ENCODE assay signal across 8 cellular contexts in genomic region chr1:174023438-174023837, GRCh38. TPM values are rescaled to one million over a fixed set of nuclear protein-coding genes. Genes with fewer than 3 reads are reported as not detected.
DNase-seq lines count a peak whose midpoint lies in the region; ATAC-seq and TF ChIP-seq lines count a peak whose summit lies in the region.

No MANE protein-coding gene starts in this region.

- no peak overlapping the region for H3K27ac Mint-ChIP-seq in MCF 10A (ENCODE audit: low read depth, unreplicated experiment)
- peak overlapping the region; percentile 99 for H3K27ac Mint-ChIP-seq in type B pancreatic cell

- intact Hi-C loops in MCF 10A (cut with micrococcal nuclease): loop anchor here (2.0 to 5.0 kb wide), 3 partner anchors 51 to 194 kb away; no protein-coding TSS in a partner anchor

- ATAC-seq in GM18861 (IDR thresholded peaks at IDR 0.05; ENCODE audit: unreplicated experiment): no peak

- POLR2A ChIA-PET in MCF 10A (lab: Yijun Ruan, JAX): interaction anchor here (0.6 to 3.7 kb wide), 7 partner anchors 9 to 1155 kb away, joined by 3 to 37 read pairs (median 3); partner anchors contain the start of genes GAS5, RABGAP1L and ZBTB37

- peak overlapping the region; percentile 91 for H3K27ac ChIP-seq in layer of hippocampus (ENCODE audit: low read depth, low read length)

- H3K4me1 Mint-ChIP-seq in MCF 10A (ENCODE audit: insufficient read depth, unreplicated experiment) (peaks cover 33% of the 10 kb centered on the region), type B pancreatic cell (ENCODE audit: unreplicated experiment) (peaks cover 21% of the 10 kb centered on the region)

- BruUV-seq in MCF 10A (replicated peaks; lab: Mats Ljungman, UMichigan): no TSS peak

- H3K27me3 ChIP-seq in layer of hippocampus (ENCODE audit: control insufficient read depth, insufficient read depth, low read length): no peaks in the 10 kb centered on the region

- H3K36me3 Mint-ChIP-seq in MCF 10A (ENCODE audit: insufficient read depth, unreplicated experiment) (peaks cover 16% of the 10 kb centered on the region), type B pancreatic cell (peaks cover 4% of the 10 kb centered on the region)

- no peak for TF ChIP-seq CTCF in MCF 10A (IDR thresholded peaks at IDR 0.05; ENCODE audit: unreplicated experiment)
- TF ChIP-seq CTCF in type B pancreatic cell (conservative IDR thresholded peaks at IDR 0.05): no peak

- CTCF ChIA-PET in MCF 10A (lab: Yijun Ruan, JAX): interaction anchor here (0.5 to 0.8 kb wide), 3 partner anchors 51 to 620 kb away, joined by 3 read pairs; no protein-coding TSS in a partner anchor

- peak overlapping the region; percentile 13 for H3K4me3 Mint-ChIP-seq in MCF 10A (ENCODE audit: unreplicated experiment)
- peak overlapping the region; percentile 98 for H3K4me3 Mint-ChIP-seq in type B pancreatic cell

- H3K9me3 Mint-ChIP-seq in MCF 10A (ENCODE audit: unreplicated experiment) (no peaks in the 10 kb centered on the region), type B pancreatic cell (no peaks in the 10 kb centered on the region)

- peak; percentile 35 for DNase-seq in DMS79 treated with DMSO at 0.1 percent for 48 hours (lab: John Stamatoyannopoulos, UW)
- DNase-seq in DMS79 (lab: John Stamatoyannopoulos, UW): no peak
- DNase-seq in NCI-H69 (lab: John Stamatoyannopoulos, UW): peak; percentile 52
- DNase-seq in MCF 10A (ENCODE audit: unreplicated experiment): no peak
- DNase-seq in type B pancreatic cell (ENCODE audit: extremely low spot score, unreplicated experiment): no peak
- no peak for DNase-seq in UCSD-AML1 (lab: John Stamatoyannopoulos, UW; ENCODE audit: unreplicated experiment)

- no peaks in the 10 kb centered on the region for H3K27me3 Mint-ChIP-seq in MCF 10A (ENCODE audit: insufficient read depth, unreplicated experiment)
- no peaks in the 10 kb centered on the region for H3K27me3 Mint-ChIP-seq in type B pancreatic cell

RNA-seq across cellular contexts. Expression of gene RC3H1, which starts 1.3 kb away (rescaled TPM):
- total RNA-seq in MCF 10A (2022) (25.7 and 26.9 TPM in 2 replicates), type B pancreatic cell (ENCODE audit: low replicate concordance) (35.7 and 39.4 TPM in 2 replicates)

Comparison
In these comparisons a context has a peak if more than half of its experiments do, and no peak if none do; other contexts are left out.
1. DNase-seq: peak in DMS79 treated with DMSO at 0.1 percent for 48 hours (single experiment) and NCI-H69 (single experiment); none in DMS79 (single experiment), MCF 10A (single experiment), type B pancreatic cell (single experiment) and UCSD-AML1 (single experiment).